12 cellular contexts compared by ENCODE assay signal in genomic region chr19:3058009-3058820, GRCh38. TPM values are rescaled to one million over a fixed set of nuclear protein-coding genes. Genes with fewer than 3 reads are reported as not detected.
A peak's percentile ranks its signal among the peaks of the same experiment; 100 is the strongest.
DNase-seq lines count a peak whose midpoint lies in the region; ATAC-seq, FAIRE-seq and TF ChIP-seq lines count a peak whose summit lies in the region.
"Had no signal": no experiment of that assay in that cellular context is flagged by ENCODE, and none has a peak within 500 bp of the region (broad histone marks: within the 10 kb centered on the region; RNA-seq: fewer than 3 reads in every experiment).

No MANE protein-coding gene starts in this region.

- no peaks in the 10 kb centered on the region for H3K27me3 Mint-ChIP-seq in astrocyte (ENCODE audit: low read depth, unreplicated experiment)

- TF ChIP-seq POLR2A in tibial nerve (IDR thresholded peaks at IDR 0.05): no peak

- H3K27ac Mint-ChIP-seq in astrocyte (ENCODE audit: unreplicated experiment): no peak overlapping the region
- H3K27ac Mint-ChIP-seq: activated naive CD4-positive, alpha-beta T cell treated with anti-CD3 and anti-CD28 coated beads for 36 hours had no signal

- peaks cover 35% of the 10 kb centered on the region for H3K79me2 ChIP-seq in astrocyte (ENCODE audit: insufficient read depth, low read length)

- H3K36me3 Mint-ChIP-seq in astrocyte (ENCODE audit: low read depth, unreplicated experiment): peaks cover 13% of the 10 kb centered on the region

- no peaks in the 10 kb centered on the region for H3K27me3 ChIP-seq in heart right ventricle
- H3K27me3 ChIP-seq in astrocyte (ENCODE audit: insufficient read depth, low read length): no peaks in the 10 kb centered on the region
- H3K27me3 ChIP-seq in mucosa of stomach (ENCODE audit: control insufficient read depth, insufficient read depth, low read length): no peaks in the 10 kb centered on the region
- H3K27me3 ChIP-seq in tibial nerve: no peaks in the 10 kb centered on the region

- DNase-seq in heart right ventricle (no peak), Right ventricle myocardium superior (no peak), astrocyte (ENCODE audit: low read depth) (no peak), tibial nerve (ENCODE audit: low spot score in 2 of 2) (no peak), mucosa of descending colon (no peak)
- DNase-seq in stimulated activated CD4-positive, alpha-beta T cell treated with anti-CD3 and anti-CD28 coated beads, Interleukin-4, amount 100 ng/mL, for 1 hour: no peak
- DNase-seq: activated naive CD4-positive, alpha-beta T cell treated with anti-CD3 and anti-CD28 coated beads for 36 hours had no signal

- H3K9me3 Mint-ChIP-seq in astrocyte (ENCODE audit: unreplicated experiment): no peaks in the 10 kb centered on the region
- H3K9me3 Mint-ChIP-seq: activated naive CD4-positive, alpha-beta T cell treated with anti-CD3 and anti-CD28 coated beads for 36 hours had no signal

- no peaks in the 10 kb centered on the region for H3K9me3 ChIP-seq in heart right ventricle
- no peaks in the 10 kb centered on the region for H3K9me3 ChIP-seq in astrocyte (ENCODE audit: insufficient read depth, low read depth, low read length)
- H3K9me3 ChIP-seq in mucosa of stomach (ENCODE audit: control insufficient read depth, low read length): no peaks in the 10 kb centered on the region
- no peaks in the 10 kb centered on the region for H3K9me3 ChIP-seq in tibial nerve
- no peaks in the 10 kb centered on the region for H3K9me3 ChIP-seq in mucosa of descending colon

- H3K4me1 Mint-ChIP-seq in astrocyte (ENCODE audit: low read depth, unreplicated experiment): peaks cover 8% of the 10 kb centered on the region

- no peak for TF ChIP-seq EP300 in tibial nerve (IDR thresholded peaks at IDR 0.05)

- no peak overlapping the region for H2AFZ ChIP-seq in astrocyte (ENCODE audit: low read depth, low read length)

- ATAC-seq in heart right ventricle (no peak), Right ventricle myocardium superior (ENCODE audit: poor library complexity) (no peak), GM19397 (IDR thresholded peaks at IDR 0.05; ENCODE audit: unreplicated experiment) (no peak), mucosa of descending colon (no peak)
- ATAC-seq: PC-3 had no signal

- WGBS in heart right ventricle, 2 donors: 71 to 74% methylated on average over 20 of the region's 20 CpGs
- 75 to 80% methylated on average over 20 of the region's 20 CpGs for WGBS in tibial nerve, 2 donors

- H3K27ac ChIP-seq in heart right ventricle (peak overlapping the region; percentile 38 to 100 (median 82)), astrocyte (ENCODE audit: low read depth, low read length) (no peak overlapping the region), tibial nerve (peak overlapping the region; percentile 62 to 99 (median 78))
- H3K27ac ChIP-seq: HL-60 had no signal

- peak overlapping the region; percentile 23 for H3K9ac ChIP-seq in astrocyte (ENCODE audit: low read length)
- H3K9ac ChIP-seq in mucosa of stomach (ENCODE audit: low read length): peak overlapping the region; percentile 39

- TF ChIP-seq CTCF in heart right ventricle (IDR thresholded peaks at IDR 0.05): no peak
- no peak for TF ChIP-seq CTCF in astrocyte (IDR thresholded peaks at IDR 0.05; ENCODE audit: insufficient read depth, low read depth, low read length)
- TF ChIP-seq CTCF in tibial nerve (IDR thresholded peaks at IDR 0.05): no peak
- TF ChIP-seq CTCF in mucosa of descending colon (IDR thresholded peaks at IDR 0.05): no peak

- H3K36me3 ChIP-seq in heart right ventricle: peaks cover 6 to 80% (median 52%) of the 10 kb centered on the region in 9 donors
- peaks cover 12% of the 10 kb centered on the region for H3K36me3 ChIP-seq in astrocyte (ENCODE audit: insufficient read depth, low read length)
- peaks cover 24% of the 10 kb centered on the region for H3K36me3 ChIP-seq in mucosa of stomach (ENCODE audit: control insufficient read depth, insufficient read depth, low read length)
- peaks cover 0 to 68% (median 22%) of the 10 kb centered on the region in 3 donors for H3K36me3 ChIP-seq in tibial nerve
- peaks cover 5% of the 10 kb centered on the region for H3K36me3 ChIP-seq in mucosa of descending colon (ENCODE audit: low read depth)

- peaks cover 66% of the 10 kb centered on the region for H4K20me1 ChIP-seq in astrocyte (ENCODE audit: insufficient read depth, low read length)

- no peak for FAIRE-seq in astrocyte (lab: Jason Lieb, UNC)
- FAIRE-seq: islet of Langerhans had no signal

- H3K4me1 ChIP-seq in heart right ventricle (peaks cover 14 to 71% (median 55%) of the 10 kb centered on the region in 9 donors), astrocyte (ENCODE audit: insufficient read depth, low read length) (peaks cover 26% of the 10 kb centered on the region), mucosa of stomach (ENCODE audit: control insufficient read depth, insufficient read depth, low read length) (peaks cover 56% of the 10 kb centered on the region), tibial nerve (peaks cover 0 to 88% (median 41%) of the 10 kb centered on the region in 4 donors), mucosa of descending colon (ENCODE audit: low read depth) (peaks cover 20% of the 10 kb centered on the region)

- peak overlapping the region; percentile 62 for H3K4me3 Mint-ChIP-seq in astrocyte (ENCODE audit: unreplicated experiment)
- H3K4me3 Mint-ChIP-seq: activated naive CD4-positive, alpha-beta T cell treated with anti-CD3 and anti-CD28 coated beads for 36 hours had no signal

- H3K4me3 ChIP-seq in heart right ventricle (peak overlapping the region in 3 of 10 donors; percentile 18 to 22 (median 21)), astrocyte (ENCODE audit: insufficient read depth, low read depth, low read length) (no peak overlapping the region), mucosa of stomach (ENCODE audit: low read length) (no peak overlapping the region), tibial nerve (peak overlapping the region in 1 of 4 donors; percentile 10), mucosa of descending colon (no peak overlapping the region)

- peak overlapping the region; percentile 39 for H3K4me2 ChIP-seq in astrocyte (ENCODE audit: low read length)

- intact Hi-C loops in heart right ventricle (cut with DNase I): no loop called here
- intact Hi-C loops in Right ventricle myocardium superior (cut with DNase I): no loop called here
- intact Hi-C loops in mucosa of descending colon (cut with DNase I, micrococcal nuclease): no loop called here

RNA-seq across cellular contexts. Expression of gene TLE5, which starts 4.1 kb away (rescaled TPM):
- total RNA-seq in heart right ventricle (100 to 1,000 TPM; 653 to 857 (median 758) TPM), Right ventricle myocardium superior (760 TPM), astrocyte (200 and 210 TPM in 2 replicates), tibial nerve (1,000 to 10,000 TPM in 1 of 4 donors, 100 to 1,000 TPM in 3; 449 to 1,111 (median 479) TPM), mucosa of descending colon (100 to 1,000 TPM; 427 to 664 (median 556) TPM)
- 1,000 to 10,000 TPM in 1 of 2 donors, 100 to 1,000 TPM in 1; 679 to 1,254 TPM for polyA plus RNA-seq in heart right ventricle

RNA-seq across cellular contexts. Expression of gene TLE2, which starts 29.1 kb away (rescaled TPM):
- total RNA-seq in heart right ventricle: 10 to 100 TPM; 28.2 to 64.5 (median 39.9) TPM
- polyA plus RNA-seq in heart right ventricle: 10 to 100 TPM; 35.9 to 54.6 TPM
- total RNA-seq in Right ventricle myocardium superior: 55.7 TPM
- total RNA-seq in astrocyte: 0.48 and 0.79 TPM in 2 replicates
- 100 to 1,000 TPM in 3 of 4 donors, 10 to 100 TPM in 1; 87.5 to 184 (median 122) TPM for total RNA-seq in tibial nerve
- 10 to 100 TPM; 40.0 to 66.5 (median 63.5) TPM for total RNA-seq in mucosa of descending colon

RNA-seq across cellular contexts. Expression of gene GNA11, which starts 35.9 kb away (rescaled TPM):
- 10 to 100 TPM; 57.4 to 83.2 (median 68.8) TPM for total RNA-seq in heart right ventricle
- 10 to 100 TPM; 28.2 to 40.7 TPM for polyA plus RNA-seq in heart right ventricle
- 61.3 TPM for total RNA-seq in Right ventricle myocardium superior
- total RNA-seq in astrocyte: 39.9 and 41.0 TPM in 2 replicates
- total RNA-seq in tibial nerve: 100 to 1,000 TPM in 3 of 4 donors, 10 to 100 TPM in 1; 65.1 to 114 (median 107) TPM
- total RNA-seq in mucosa of descending colon: 100 to 1,000 TPM; 182 to 349 (median 234) TPM

Comparison
In these comparisons a context has a peak if more than half of its experiments do, and no peak if none do; other contexts are left out.
1. RNA of gene TLE2, which starts 29.1 kb away (total RNA-seq): 87.5 to 184 TPM in tibial nerve, 40.0 to 66.5 TPM in mucosa of descending colon, 55.7 TPM in Right ventricle myocardium superior (single experiment) and 28.2 to 64.5 TPM in heart right ventricle; 0.48 to 0.79 TPM in astrocyte; every median in the first group is over 10 times any median in the second.